In the genomic region with DNA sequence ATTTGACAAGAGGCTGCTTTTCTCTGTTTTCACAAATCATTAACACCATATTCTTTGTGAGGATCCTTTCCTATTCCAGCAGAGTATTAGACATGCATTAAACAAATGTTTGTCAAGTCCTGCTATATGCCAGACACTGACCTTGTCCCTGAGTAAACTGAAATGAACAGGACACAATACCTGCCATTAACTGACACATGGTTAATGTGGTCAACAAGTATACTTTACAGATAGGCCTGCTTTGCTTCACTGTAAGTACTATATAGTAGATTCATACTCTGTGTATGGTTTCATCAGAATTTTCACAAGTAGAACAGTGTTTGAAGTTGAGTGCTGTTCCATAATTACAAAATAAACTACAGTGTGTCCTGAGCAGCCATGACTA, we compare ENCODE assay signal across 1 cellular context.
A peak's percentile ranks its signal among the peaks of the same experiment; 100 is the strongest.
TF ChIP-seq lines count a peak whose summit lies in the region.

No MANE protein-coding gene starts in this region.

TF ChIP-seq in HepG2, 621 proteins besides CTCF, POLR2A, EP300 and RAD21 (continued from another document and continues in another):
- TF ChIP-seq ZNF800 (CRISPR knock-in tag; IDR thresholded peaks at IDR 0.05) (no peak), POGZ (CRISPR knock-in tag; IDR thresholded peaks at IDR 0.05) (no peak), ZNF660 (CRISPR knock-in tag; IDR thresholded peaks at IDR 0.05; ENCODE audit: borderline replicate concordance, low read depth) (no peak), BCL3 (CRISPR knock-in tag; IDR thresholded peaks at IDR 0.05) (no peak), ZNF761 (CRISPR knock-in tag; conservative IDR thresholded peaks at IDR 0.05) (peak; percentile 64; the same call in 1 of the 2 replicates), ZSCAN5A (CRISPR knock-in tag; IDR thresholded peaks at IDR 0.05; ENCODE audit: borderline replicate concordance) (no peak), ZNF720 (CRISPR knock-in tag; IDR thresholded peaks at IDR 0.05) (no peak), ZNF101 (CRISPR knock-in tag; IDR thresholded peaks at IDR 0.05; ENCODE audit: borderline replicate concordance, low read depth) (no peak), PLSCR1 (CRISPR knock-in tag; IDR thresholded peaks at IDR 0.05; ENCODE audit: borderline replicate concordance) (no peak), TBX3 (IDR thresholded peaks at IDR 0.05; ENCODE audit: borderline replicate concordance) (peak; percentile 30; the same call in 1 of the 2 replicates), CC2D1A (CRISPR knock-in tag; IDR thresholded peaks at IDR 0.05) (no peak), TBL1XR1 (IDR thresholded peaks at IDR 0.05; ENCODE audit: borderline replicate concordance, low read length, partially characterized antibody) (no peak), KDM4B (CRISPR knock-in tag; IDR thresholded peaks at IDR 0.05) (no peak), CSRNP2 (CRISPR knock-in tag; conservative IDR thresholded peaks at IDR 0.05; ENCODE audit: low read depth) (no peak), AHDC1 (CRISPR knock-in tag; IDR thresholded peaks at IDR 0.05; ENCODE audit: borderline replicate concordance) (no peak), NFIC (IDR thresholded peaks at IDR 0.05; ENCODE audit: low read length) (no peak), NR3C1 (CRISPR knock-in tag; IDR thresholded peaks at IDR 0.05) (no peak), NONO (IDR thresholded peaks at IDR 0.05) (no peak), NONO (CRISPR knock-in tag; conservative IDR thresholded peaks at IDR 0.05) (0 out of 2 replicates have a peak, but pooled peaks have one; percentile 19), CEBPB (IDR thresholded peaks at IDR 0.05; ENCODE audit: borderline replicate concordance, low read depth, low read length) (no peak), SALL1 (CRISPR knock-in tag; IDR thresholded peaks at IDR 0.05) (peak; percentile 52; the same call in 1 of the 2 replicates), ZNF737 (CRISPR knock-in tag; IDR thresholded peaks at IDR 0.05; ENCODE audit: borderline replicate concordance) (no peak), PRPF4 (IDR thresholded peaks at IDR 0.05; ENCODE audit: low read depth, low read length, poor library complexity, severe bottlenecking) (no peak), ZNF780A (CRISPR knock-in tag; IDR thresholded peaks at IDR 0.05) (no peak), TCF7 (IDR thresholded peaks at IDR 0.05; ENCODE audit: low read depth) (0 out of 2 replicates have a peak, but pooled peaks have one; percentile 29), HDAC2 (CRISPR knock-in tag; IDR thresholded peaks at IDR 0.05) (0 out of 2 replicates have a peak, but pooled peaks have one; percentile 60), NR1H2 (CRISPR knock-in tag; IDR thresholded peaks at IDR 0.05; ENCODE audit: borderline replicate concordance, low read depth) (no peak), REST (IDR thresholded peaks at IDR 0.05; ENCODE audit: borderline replicate concordance in 1 of 2, low read depth in 1 of 2, low read length in 2 of 2) (no peak), HOXA9 (CRISPR knock-in tag; IDR thresholded peaks at IDR 0.05; ENCODE audit: borderline replicate concordance) (no peak), ZBTB4 (CRISPR knock-in tag; IDR thresholded peaks at IDR 0.05; ENCODE audit: borderline replicate concordance) (no peak), ZNF547 (CRISPR knock-in tag; IDR thresholded peaks at IDR 0.05) (no peak), ZNF567 (CRISPR knock-in tag; IDR thresholded peaks at IDR 0.05; ENCODE audit: borderline replicate concordance) (no peak), MBNL3 (CRISPR knock-in tag; conservative IDR thresholded peaks at IDR 0.05) (no peak)
- TF ChIP-seq, protein P1, sequence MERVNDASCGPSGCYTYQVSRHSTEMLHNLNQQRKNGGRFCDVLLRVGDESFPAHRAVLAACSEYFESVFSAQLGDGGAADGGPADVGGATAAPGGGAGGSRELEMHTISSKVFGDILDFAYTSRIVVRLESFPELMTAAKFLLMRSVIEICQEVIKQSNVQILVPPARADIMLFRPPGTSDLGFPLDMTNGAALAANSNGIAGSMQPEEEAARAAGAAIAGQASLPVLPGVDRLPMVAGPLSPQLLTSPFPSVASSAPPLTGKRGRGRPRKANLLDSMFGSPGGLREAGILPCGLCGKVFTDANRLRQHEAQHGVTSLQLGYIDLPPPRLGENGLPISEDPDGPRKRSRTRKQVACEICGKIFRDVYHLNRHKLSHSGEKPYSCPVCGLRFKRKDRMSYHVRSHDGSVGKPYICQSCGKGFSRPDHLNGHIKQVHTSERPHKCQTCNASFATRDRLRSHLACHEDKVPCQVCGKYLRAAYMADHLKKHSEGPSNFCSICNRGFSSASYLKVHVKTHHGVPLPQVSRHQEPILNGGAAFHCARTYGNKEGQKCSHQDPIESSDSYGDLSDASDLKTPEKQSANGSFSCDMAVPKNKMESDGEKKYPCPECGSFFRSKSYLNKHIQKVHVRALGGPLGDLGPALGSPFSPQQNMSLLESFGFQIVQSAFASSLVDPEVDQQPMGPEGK (CRISPR knock-in tag; IDR thresholded peaks at IDR 0.05), result no peak
